Comparison of ENCODE assay signal across 1 cellular context in the genomic region with DNA sequence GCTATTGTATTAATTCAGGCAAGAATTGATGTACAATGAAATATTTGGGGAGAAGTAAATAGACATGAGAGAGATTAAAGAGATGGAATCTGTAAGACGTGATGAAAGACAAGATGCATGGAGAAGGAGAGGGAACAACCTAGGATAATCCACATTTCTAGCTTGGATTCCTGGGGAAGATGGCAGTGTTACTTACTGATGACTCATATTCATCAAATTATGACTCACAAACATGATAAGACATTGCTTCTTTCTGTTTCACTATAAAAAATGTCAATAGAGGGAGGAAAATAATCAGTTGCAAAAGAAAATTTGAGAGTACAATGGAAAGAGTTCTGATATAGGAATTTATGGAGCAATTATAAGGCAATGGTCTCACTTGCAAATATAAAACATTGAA.
TF ChIP-seq lines count a peak whose summit lies in the region.

No MANE protein-coding gene starts in this region.

TF ChIP-seq in K562, 482 proteins besides CTCF, POLR2A, EP300 and RAD21 (continued from another document):
- TF ChIP-seq, protein P1, sequence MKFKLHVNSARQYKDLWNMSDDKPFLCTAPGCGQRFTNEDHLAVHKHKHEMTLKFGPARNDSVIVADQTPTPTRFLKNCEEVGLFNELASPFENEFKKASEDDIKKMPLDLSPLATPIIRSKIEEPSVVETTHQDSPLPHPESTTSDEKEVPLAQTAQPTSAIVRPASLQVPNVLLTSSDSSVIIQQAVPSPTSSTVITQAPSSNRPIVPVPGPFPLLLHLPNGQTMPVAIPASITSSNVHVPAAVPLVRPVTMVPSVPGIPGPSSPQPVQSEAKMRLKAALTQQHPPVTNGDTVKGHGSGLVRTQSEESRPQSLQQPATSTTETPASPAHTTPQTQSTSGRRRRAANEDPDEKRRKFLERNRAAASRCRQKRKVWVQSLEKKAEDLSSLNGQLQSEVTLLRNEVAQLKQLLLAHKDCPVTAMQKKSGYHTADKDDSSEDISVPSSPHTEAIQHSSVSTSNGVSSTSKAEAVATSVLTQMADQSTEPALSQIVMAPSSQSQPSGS (CRISPR knock-in tag; IDR thresholded peaks at IDR 0.05) = no peak
- TF ChIP-seq HDAC2 (IDR thresholded peaks at IDR 0.05) (no peak), HMBOX1 (IDR thresholded peaks at IDR 0.05) (no peak), E2F3 (CRISPR knock-in tag; IDR thresholded peaks at IDR 0.05) (no peak), FOSL1 (tag; conservative IDR thresholded peaks at IDR 0.05) (peak; percentile 64), SMARCB1 (IDR thresholded peaks at IDR 0.05; ENCODE audit: insufficient read length, low read depth) (no peak), HDAC3 (IDR thresholded peaks at IDR 0.05; ENCODE audit: borderline replicate concordance, partially characterized antibody) (no peak), JUNB (CRISPR knock-in tag; conservative IDR thresholded peaks at IDR 0.05) (peak; percentile 72), DIDO1 (tag; IDR thresholded peaks at IDR 0.05; ENCODE audit: low read depth) (no peak), COPS2 (conservative IDR thresholded peaks at IDR 0.05) (no peak), SMARCC2 (IDR thresholded peaks at IDR 0.05; ENCODE audit: low read depth) (no peak), FUS (optimal IDR thresholded peaks at IDR 0.05; ENCODE audit: low read depth, low read length) (no peak), ESRRA (IDR thresholded peaks at IDR 0.05; ENCODE audit: borderline replicate concordance, low read depth) (no peak), GATAD2A (IDR thresholded peaks at IDR 0.05) (no peak), ZZZ3 (IDR thresholded peaks at IDR 0.05) (no peak), RREB1 (CRISPR knock-in tag; IDR thresholded peaks at IDR 0.05) (no peak), JUND (IDR thresholded peaks at IDR 0.05; ENCODE audit: borderline replicate concordance, low read depth, low read length) (no peak), JUND (tag; IDR thresholded peaks at IDR 0.05; ENCODE audit: borderline replicate concordance, low read depth, low read length) (peak; percentile 48; the same call in 1 of the 3 replicates), EP400 (IDR thresholded peaks at IDR 0.05) (no peak), TGIF2 (CRISPR knock-in tag; IDR thresholded peaks at IDR 0.05) (no peak), ZFP30 (CRISPR knock-in tag; IDR thresholded peaks at IDR 0.05; ENCODE audit: borderline replicate concordance) (no peak)
- TF ChIP-seq, protein P2, sequence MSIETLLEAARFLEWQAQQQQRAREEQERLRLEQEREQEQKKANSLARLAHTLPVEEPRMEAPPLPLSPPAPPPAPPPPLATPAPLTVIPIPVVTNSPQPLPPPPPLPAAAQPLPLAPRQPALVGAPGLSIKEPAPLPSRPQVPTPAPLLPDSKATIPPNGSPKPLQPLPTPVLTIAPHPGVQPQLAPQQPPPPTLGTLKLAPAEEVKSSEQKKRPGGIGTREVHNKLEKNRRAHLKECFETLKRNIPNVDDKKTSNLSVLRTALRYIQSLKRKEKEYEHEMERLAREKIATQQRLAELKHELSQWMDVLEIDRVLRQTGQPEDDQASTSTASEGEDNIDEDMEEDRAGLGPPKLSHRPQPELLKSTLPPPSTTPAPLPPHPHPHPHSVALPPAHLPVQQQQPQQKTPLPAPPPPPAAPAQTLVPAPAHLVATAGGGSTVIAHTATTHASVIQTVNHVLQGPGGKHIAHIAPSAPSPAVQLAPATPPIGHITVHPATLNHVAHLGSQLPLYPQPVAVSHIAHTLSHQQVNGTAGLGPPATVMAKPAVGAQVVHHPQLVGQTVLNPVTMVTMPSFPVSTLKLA (conservative IDR thresholded peaks at IDR 0.05) = no peak
- TF ChIP-seq, protein P3, sequence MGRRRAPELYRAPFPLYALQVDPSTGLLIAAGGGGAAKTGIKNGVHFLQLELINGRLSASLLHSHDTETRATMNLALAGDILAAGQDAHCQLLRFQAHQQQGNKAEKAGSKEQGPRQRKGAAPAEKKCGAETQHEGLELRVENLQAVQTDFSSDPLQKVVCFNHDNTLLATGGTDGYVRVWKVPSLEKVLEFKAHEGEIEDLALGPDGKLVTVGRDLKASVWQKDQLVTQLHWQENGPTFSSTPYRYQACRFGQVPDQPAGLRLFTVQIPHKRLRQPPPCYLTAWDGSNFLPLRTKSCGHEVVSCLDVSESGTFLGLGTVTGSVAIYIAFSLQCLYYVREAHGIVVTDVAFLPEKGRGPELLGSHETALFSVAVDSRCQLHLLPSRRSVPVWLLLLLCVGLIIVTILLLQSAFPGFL (CRISPR knock-in tag; IDR thresholded peaks at IDR 0.05) = no peak
- TF ChIP-seq, protein P4, sequence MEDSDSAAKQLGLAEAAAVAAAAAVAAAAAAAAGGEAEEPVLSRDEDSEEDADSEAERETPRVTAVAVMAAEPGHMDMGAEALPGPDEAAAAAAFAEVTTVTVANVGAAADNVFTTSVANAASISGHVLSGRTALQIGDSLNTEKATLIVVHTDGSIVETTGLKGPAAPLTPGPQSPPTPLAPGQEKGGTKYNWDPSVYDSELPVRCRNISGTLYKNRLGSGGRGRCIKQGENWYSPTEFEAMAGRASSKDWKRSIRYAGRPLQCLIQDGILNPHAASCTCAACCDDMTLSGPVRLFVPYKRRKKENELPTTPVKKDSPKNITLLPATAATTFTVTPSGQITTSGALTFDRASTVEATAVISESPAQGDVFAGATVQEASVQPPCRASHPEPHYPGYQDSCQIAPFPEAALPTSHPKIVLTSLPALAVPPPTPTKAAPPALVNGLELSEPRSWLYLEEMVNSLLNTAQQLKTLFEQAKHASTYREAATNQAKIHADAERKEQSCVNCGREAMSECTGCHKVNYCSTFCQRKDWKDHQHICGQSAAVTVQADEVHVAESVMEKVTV (CRISPR knock-in tag; IDR thresholded peaks at IDR 0.05) = no peak
- TF ChIP-seq, protein P5, sequence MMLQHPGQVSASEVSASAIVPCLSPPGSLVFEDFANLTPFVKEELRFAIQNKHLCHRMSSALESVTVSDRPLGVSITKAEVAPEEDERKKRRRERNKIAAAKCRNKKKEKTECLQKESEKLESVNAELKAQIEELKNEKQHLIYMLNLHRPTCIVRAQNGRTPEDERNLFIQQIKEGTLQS (IDR thresholded peaks at IDR 0.05) = peak; percentile 77
- TF ChIP-seq, protein P5 (CRISPR knock-in tag; conservative IDR thresholded peaks at IDR 0.05) = no peak
